ENCODE assay signal across 8 cellular contexts in the genomic region with DNA sequence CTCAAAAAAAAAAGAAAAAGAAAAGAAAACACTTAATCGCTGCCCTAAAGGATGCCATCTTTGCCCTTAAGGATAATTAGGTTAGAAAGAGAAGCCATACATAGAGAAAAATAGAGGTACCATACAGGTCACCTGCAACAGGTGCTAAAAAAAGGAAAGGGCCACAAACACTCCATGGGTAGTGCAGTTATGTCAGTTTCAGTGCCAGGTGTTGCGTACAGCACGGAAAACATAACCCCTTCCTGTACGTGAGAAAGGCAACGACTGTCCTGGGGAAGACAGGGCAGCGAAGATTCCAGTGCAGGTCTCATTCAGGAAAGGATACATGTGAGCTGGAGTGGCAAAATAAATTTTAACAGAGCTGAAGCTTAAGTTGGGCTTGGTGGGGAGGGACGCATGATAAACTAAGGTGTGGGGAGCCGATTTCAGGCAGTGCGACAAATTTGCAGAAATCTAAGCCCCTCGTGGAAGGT. TPM values are rescaled to one million over a fixed set of nuclear protein-coding genes. Genes with fewer than 3 reads are reported as not detected.
DNase-seq lines count a peak whose midpoint lies in the region; ATAC-seq and TF ChIP-seq lines count a peak whose summit lies in the region.

No MANE protein-coding gene starts in this region.

- DNase-seq in GM13977 (ENCODE audit: low spot score) (peak; percentile 35), T-cell (peak in 4 of 34 experiments; percentile 2 to 25 (median 12)), fibroblast of the aortic adventitia (ENCODE audit: low read depth) (no peak), gastrocnemius medialis (no peak), hippocampal formation (lab: John Stamatoyannopoulos, UW) (no peak), NAMALWA (ENCODE audit: low spot score) (no peak)

- peak overlapping the region; percentile 98 to 100 (median 100) for H3K27ac ChIP-seq in gastrocnemius medialis

- in situ Hi-C loops in GM13977 (cut with MboI; ENCODE audit: low pct_unique_long_range_greater_than_20kb, low sequenced_read_pairs, unreplicated experiment) (no loop called here), gastrocnemius medialis (cut with MboI; ENCODE audit: low sequenced_read_pairs in 4 of 4) (loop anchor here in 1 of 4 donors (10.0 kb wide), 1 partner anchor 63 kb away; a partner anchor contains a TSS)

- TF ChIP-seq POLR2A in gastrocnemius medialis (IDR thresholded peaks at IDR 0.05): no peak

- no peaks in the 10 kb centered on the region for H3K27me3 Mint-ChIP-seq in T-cell

- peaks cover 39 to 44% (median 44%) of the 10 kb centered on the region in 3 donors for H3K4me1 Mint-ChIP-seq in T-cell

- H3K4me3 ChIP-seq in fibroblast of the aortic adventitia (ENCODE audit: low read depth, low read length) (peak overlapping the region; percentile 80), gastrocnemius medialis (peak overlapping the region; percentile 94 to 100 (median 97))

- H3K4me3 Mint-ChIP-seq in T-cell: peak overlapping the region; percentile 96 to 97 (median 96)

- CTCF ChIA-PET in T-cell (lab: Charles Lee): interaction anchor here (0.5 to 1.7 kb wide), 8 partner anchors 17 to 473 kb away, joined by 3 to 27 read pairs (median 4); a partner anchor contains a TSS

- H3K9me3 Mint-ChIP-seq in T-cell: no peaks in the 10 kb centered on the region

- peaks cover 19 to 26% of the 10 kb centered on the region in 2 donors for H3K4me1 ChIP-seq in gastrocnemius medialis

- H3K9me3 ChIP-seq in gastrocnemius medialis: no peaks in the 10 kb centered on the region

- TF ChIP-seq CTCF in GM13977 (IDR thresholded peaks at IDR 0.05; ENCODE audit: extremely low read depth, insufficient read depth, missing control alignments): no peak
- no peak for TF ChIP-seq CTCF in fibroblast of the aortic adventitia (IDR thresholded peaks at IDR 0.05; ENCODE audit: insufficient read depth, low read length)
- TF ChIP-seq CTCF in gastrocnemius medialis (IDR thresholded peaks at IDR 0.05 in 4 of 5, conservative IDR thresholded peaks at IDR 0.05 in 1 of 5): no peak

- H3K36me3 ChIP-seq in gastrocnemius medialis: peaks cover 0 to 31% of the 10 kb centered on the region in 2 donors

- intact Hi-C loops in gastrocnemius medialis (cut with DNase I; ENCODE audit: low total_unique reads): loop anchor here (1.0 to 10.0 kb wide), 5 partner anchors 20 to 473 kb away; a partner anchor contains a TSS

- H3K27me3 ChIP-seq in gastrocnemius medialis: no peaks in the 10 kb centered on the region

- POLR2A ChIA-PET in T-cell (lab: Charles Lee): interaction anchor here (0.6 to 1.7 kb wide), 6 partner anchors 20 to 1616 kb away, joined by 3 to 22 read pairs (median 4); a partner anchor contains a TSS

- peaks cover 29% of the 10 kb centered on the region for H3K36me3 Mint-ChIP-seq in T-cell

- ATAC-seq in HG02798 (IDR thresholded peaks at IDR 0.05; ENCODE audit: poor library complexity, unreplicated experiment) (peak; percentile 3), T-cell (replicated peaks in 1 of 4) (peak; percentile 4 to 21 (median 14)), gastrocnemius medialis (peak in 1 of 2 donors; percentile 45), HG03097 (IDR thresholded peaks at IDR 0.05; ENCODE audit: low FRiP score, unreplicated experiment) (no peak)

- peak overlapping the region; percentile 99 to 100 for H3K27ac Mint-ChIP-seq in T-cell

RNA-seq across cellular contexts. Expression of a gene that starts 0.6 kb away (rescaled TPM):
- total RNA-seq in T-cell: 100 to 1,000 TPM; 275 to 308 (median 282) TPM
- 58.1 and 125 TPM in 2 replicates for total RNA-seq in fibroblast of the aortic adventitia (ENCODE audit: low replicate concordance)
- total RNA-seq in gastrocnemius medialis: 100 to 1,000 TPM; 204 to 274 (median 246) TPM

RNA-seq across cellular contexts. Expression of a gene that starts 20.2 kb away (rescaled TPM):
- total RNA-seq in T-cell (10 to 100 TPM; 29.4 to 61.9 (median 45.4) TPM), fibroblast of the aortic adventitia (ENCODE audit: low replicate concordance) (3.5 and 5.7 TPM in 2 replicates), gastrocnemius medialis (10 to 100 TPM in 2 of 4 donors, 1 to 10 TPM in 2; 8.1 to 11.1 (median 9.9) TPM)

RNA-seq across cellular contexts. Expression of a gene that starts 32.1 kb away (rescaled TPM):
- total RNA-seq in T-cell: 1 to 10 TPM; 3.2 to 5.3 (median 3.6) TPM
- 9.6 and 29.3 TPM in 2 replicates for total RNA-seq in fibroblast of the aortic adventitia (ENCODE audit: low replicate concordance)
- total RNA-seq in gastrocnemius medialis: 1 to 10 TPM; 1.7 to 3.5 (median 2.5) TPM
